Comparison of ENCODE assay signal across 30 cellular contexts in the genomic region with DNA sequence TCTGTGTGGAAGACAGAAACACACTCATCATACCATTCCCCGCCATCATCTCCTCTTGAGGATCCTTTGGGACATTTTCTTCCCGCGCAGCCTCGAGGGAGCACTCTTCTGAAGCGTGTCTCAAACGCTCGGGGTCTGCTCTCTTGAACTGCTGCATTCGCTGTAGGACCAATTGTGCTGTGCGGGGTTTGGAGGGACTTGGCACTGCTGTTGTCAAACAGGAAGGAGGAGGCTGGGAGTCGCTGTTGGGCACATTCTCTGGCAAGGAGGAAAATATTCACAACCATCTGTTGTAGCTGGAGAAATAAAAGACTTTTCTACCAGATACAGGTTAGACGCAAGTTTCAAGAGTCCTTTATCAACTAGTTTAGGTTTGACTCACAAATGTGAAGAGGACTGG.
"Had no signal": no experiment of that assay in that cellular context is flagged by ENCODE, and none has a peak within 500 bp of the region (broad histone marks: within the 10 kb centered on the region; RNA-seq: fewer than 3 reads in every experiment).

No MANE protein-coding gene starts in this region.

- ATAC-seq: activated T-cell treated with anti-CD3 and anti-CD28 coated beads, Interleukin-2, amount 50 U/mL, for 4 hours; activated T-helper 17 cell treated with anti-CD3 and anti-CD28 coated beads, Interleukin-2, amount 50 U/mL, for 72 hours; effector memory CD8-positive, alpha-beta T cell; gastrocnemius medialis; sciatic nerve; stimulated activated naive CD8-positive, alpha-beta T cell treated with anti-CD3 and anti-CD28 coated beads, Interleukin-15, Interleukin-2, amounts not matched to agents 100 U/mL and 50 U/mL, for 24 hours had no signal

- H3K36me3 ChIP-seq: ovary, prostate gland, uterus had no signal

- DNase-seq: activated B cell treated with CpG ODN at 0.5 μM for 24 hours; activated CD4-positive, alpha-beta memory T cell treated with anti-CD3 and anti-CD28 coated beads, Interleukin-2, amount 10 ng/mL, durations not matched to agents 7 days and 5 days; activated CD4-positive, alpha-beta T cell treated with anti-CD3 and anti-CD28 coated beads for 4 hours; activated naive CD4-positive, alpha-beta T cell; activated T-cell treated with anti-CD3 and anti-CD28 coated beads, Interleukin-2, amount 50 U/mL, for 4 hours; cortex of kidney; effector memory CD8-positive, alpha-beta T cell; erythroblast; gastrocnemius medialis; glutamatergic neuron; islet precursor cell; left ventricle myocardium inferior; ovary; retina; stimulated activated CD4-positive, alpha-beta T cell treated with anti-CD3 and anti-CD28 coated beads, Interleukin-12 subunit alpha, Interleukin-12 subunit beta, amount 100 ng/mL, for 4 hours; stimulated activated CD4-positive, alpha-beta T cell treated with anti-CD3 and anti-CD28 coated beads, Interleukin-4, amount 100 ng/mL, for 1 hour; stimulated activated naive CD8-positive, alpha-beta T cell treated with anti-CD3 and anti-CD28 coated beads, Interleukin-15, Interleukin-2, amounts not matched to agents 100 U/mL and 50 U/mL, for 24 hours; T-helper 2 cell; trophoblast cell; uterus had no signal

- H3K9me3 ChIP-seq: ascending aorta, gastrocnemius medialis, left ventricle myocardium inferior, ovary, prostate gland, thoracic aorta, uterus had no signal

- H3K9me3 Mint-ChIP-seq: activated B cell treated with CpG ODN at 0.5 μM for 24 hours; activated CD4-positive, alpha-beta memory T cell treated with anti-CD3 and anti-CD28 coated beads, Interleukin-2, amount 10 ng/mL, durations not matched to agents 7 days and 5 days; activated T-cell treated with anti-CD3 and anti-CD28 coated beads, Interleukin-2, amount 50 U/mL, for 4 hours; activated T-helper 17 cell treated with anti-CD3 and anti-CD28 coated beads, Interleukin-2, amount 50 U/mL, for 72 hours; effector memory CD8-positive, alpha-beta T cell; nephron had no signal

- H3K4me3 Mint-ChIP-seq: activated CD4-positive, alpha-beta memory T cell treated with anti-CD3 and anti-CD28 coated beads, Interleukin-2, amount 10 ng/mL, durations not matched to agents 7 days and 5 days; activated naive CD8-positive, alpha-beta T cell; activated T-cell treated with anti-CD3 and anti-CD28 coated beads, Interleukin-2, amount 50 U/mL, for 4 hours; activated T-helper 17 cell treated with anti-CD3 and anti-CD28 coated beads, Interleukin-2, amount 50 U/mL, for 72 hours; effector memory CD8-positive, alpha-beta T cell had no signal

- H3K4me3 ChIP-seq: ascending aorta, cardiac muscle cell, gastrocnemius medialis, left ventricle myocardium inferior, lung, ovary, prostate gland, skin epidermis, thoracic aorta, uterus had no signal

- H3K27ac ChIP-seq: ascending aorta, cardiac muscle cell, gastrocnemius medialis, left ventricle myocardium inferior, ovary, prostate gland, skin epidermis, thoracic aorta, uterus had no signal

- H3K4me1 ChIP-seq: prostate gland had no signal

- H3K27ac Mint-ChIP-seq: activated CD4-positive, alpha-beta memory T cell treated with anti-CD3 and anti-CD28 coated beads, Interleukin-2, amount 10 ng/mL, durations not matched to agents 7 days and 5 days; activated naive CD8-positive, alpha-beta T cell; activated T-helper 17 cell treated with anti-CD3 and anti-CD28 coated beads, Interleukin-2, amount 50 U/mL, for 72 hours; effector memory CD8-positive, alpha-beta T cell; nephron had no signal

- H3K27me3 Mint-ChIP-seq: activated B cell treated with CpG ODN at 0.5 μM for 24 hours; activated CD4-positive, alpha-beta memory T cell treated with anti-CD3 and anti-CD28 coated beads, Interleukin-2, amount 10 ng/mL, durations not matched to agents 7 days and 5 days; activated naive CD8-positive, alpha-beta T cell; activated T-helper 17 cell treated with anti-CD3 and anti-CD28 coated beads, Interleukin-2, amount 50 U/mL, for 72 hours; effector memory CD8-positive, alpha-beta T cell had no signal

- H3K27me3 ChIP-seq: ascending aorta, cardiac muscle cell, gastrocnemius medialis, ovary, uterus had no signal
